Comparison of ENCODE assay signal across 8 cellular contexts in the genomic region with DNA sequence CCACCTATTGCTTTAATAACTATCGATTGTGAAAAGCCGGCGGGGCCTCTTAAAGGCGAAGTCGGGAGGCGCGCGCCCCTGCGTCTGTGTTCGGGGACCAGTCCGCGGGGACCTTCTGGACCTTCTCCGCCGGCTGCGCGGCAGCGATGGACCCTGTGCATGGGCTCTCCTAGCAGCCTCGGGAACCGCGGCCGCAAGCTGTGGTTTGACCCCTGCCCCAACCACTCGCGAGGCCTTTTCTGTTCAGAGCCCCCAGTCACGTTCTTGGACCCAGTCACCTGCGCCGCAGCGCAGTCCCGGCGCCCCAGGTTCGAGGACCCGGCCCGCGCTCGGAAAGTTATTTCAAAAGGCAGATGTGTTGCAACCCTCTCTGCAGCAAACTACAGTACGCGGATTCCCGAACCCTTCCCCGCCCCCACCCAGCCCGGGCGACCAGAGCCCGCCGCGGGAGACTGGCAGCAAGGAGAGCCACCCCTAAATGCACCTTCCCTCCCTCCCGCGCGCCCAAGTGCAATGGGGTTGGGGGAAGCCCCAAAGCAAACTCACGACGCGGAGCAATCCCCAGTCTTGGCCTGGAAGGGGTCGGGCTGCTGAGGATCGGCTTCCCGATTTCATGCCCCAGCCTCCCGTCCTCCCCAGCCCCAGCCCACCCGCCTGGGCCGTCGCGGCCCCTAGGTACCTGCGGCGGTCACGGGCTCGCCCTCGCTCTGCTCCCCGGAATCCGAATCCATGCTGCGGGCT. TPM values are rescaled to one million over a fixed set of nuclear protein-coding genes. Genes with fewer than 3 reads are reported as not detected.
DNase-seq lines count a peak whose midpoint lies in the region; ATAC-seq and TF ChIP-seq lines count a peak whose summit lies in the region.

No MANE protein-coding gene starts in this region.

- H3K27ac ChIP-seq in hepatocyte = no peak overlapping the region
- H3K27ac ChIP-seq in gastrocnemius medialis = peak overlapping the region in 2 of 4 donors; percentile 9 to 13
- H3K27ac ChIP-seq in effector memory CD4-positive, alpha-beta T cell (ENCODE audit: insufficient read depth, low read length, poor library complexity, severe bottlenecking) = no peak overlapping the region

- 2% methylated on average over 64 of the region's 65 CpGs for WGBS in hepatocyte (ENCODE audit: low lambda C conversion rate, missing lambda C conversion rate)

- H3K9me3 Mint-ChIP-seq in T-helper 1 cell treated with Interleukin-12 subunit alpha and Interleukin-12 subunit beta and Interleukin-4 antibody, amounts not matched to agents 30 μg/mL and 1 μg/mL, for 36 hours = no peaks in the 10 kb centered on the region
- no peaks in the 10 kb centered on the region for H3K9me3 Mint-ChIP-seq in activated naive CD8-positive, alpha-beta T cell (ENCODE audit: low read depth)

- peak overlapping the region; percentile 49 for H2AFZ ChIP-seq in hepatocyte

- no peaks in the 10 kb centered on the region for H3K79me2 ChIP-seq in hepatocyte

- H3K27me3 ChIP-seq in hepatocyte (peaks cover 80% of the 10 kb centered on the region), gastrocnemius medialis (peaks cover 14 to 37% (median 29%) of the 10 kb centered on the region in 3 donors)
- peaks cover 4% of the 10 kb centered on the region for H3K27me3 ChIP-seq in effector memory CD4-positive, alpha-beta T cell (replicated peaks; ENCODE audit: control insufficient read depth, insufficient read depth, low read length, poor library complexity, severe bottlenecking)

- ATAC-seq in gastrocnemius medialis (peak; percentile 31 to 40), HG03108 (IDR thresholded peaks at IDR 0.05; ENCODE audit: unreplicated experiment) (no peak)

- peak overlapping the region; percentile 41 for H3K4me3 Mint-ChIP-seq in T-helper 1 cell treated with Interleukin-12 subunit alpha and Interleukin-12 subunit beta and Interleukin-4 antibody, amounts not matched to agents 30 μg/mL and 1 μg/mL, for 36 hours
- H3K4me3 Mint-ChIP-seq in activated naive CD8-positive, alpha-beta T cell = peak overlapping the region; percentile 52

- DNase-seq in T-helper 1 cell (no peak), hepatocyte (ENCODE audit: low spot score) (peak; percentile 46), gastrocnemius medialis (no peak), mucosa of gallbladder (ENCODE audit: low spot score) (no peak)
- no peak for DNase-seq in effector memory CD4-positive, alpha-beta T cell

- H3K4me3 ChIP-seq in hepatocyte = peak overlapping the region; percentile 82
- peak overlapping the region; percentile 56 to 72 (median 58) for H3K4me3 ChIP-seq in gastrocnemius medialis
- H3K4me3 ChIP-seq in effector memory CD4-positive, alpha-beta T cell (ENCODE audit: insufficient read depth, low read depth, low read length, poor library complexity, severe bottlenecking) = no peak overlapping the region

- H3K27ac Mint-ChIP-seq in T-helper 1 cell treated with Interleukin-12 subunit alpha and Interleukin-12 subunit beta and Interleukin-4 antibody, amounts not matched to agents 30 μg/mL and 1 μg/mL, for 36 hours = no peak overlapping the region
- no peak overlapping the region for H3K27ac Mint-ChIP-seq in activated naive CD8-positive, alpha-beta T cell

- no peak for TF ChIP-seq CTCF in hepatocyte (IDR thresholded peaks at IDR 0.05; ENCODE audit: poor library complexity)
- TF ChIP-seq CTCF in gastrocnemius medialis (IDR thresholded peaks at IDR 0.05 in 4 of 5, conservative IDR thresholded peaks at IDR 0.05 in 1 of 5) = no peak

- no peaks in the 10 kb centered on the region for H3K36me3 Mint-ChIP-seq in T-helper 1 cell treated with Interleukin-12 subunit alpha and Interleukin-12 subunit beta and Interleukin-4 antibody, amounts not matched to agents 30 μg/mL and 1 μg/mL, for 36 hours (ENCODE audit: low read depth)
- no peaks in the 10 kb centered on the region for H3K36me3 Mint-ChIP-seq in activated naive CD8-positive, alpha-beta T cell

- no peaks in the 10 kb centered on the region for H3K9me2 ChIP-seq in hepatocyte (replicated peaks; ENCODE audit: insufficient read depth)

- peaks cover 2% of the 10 kb centered on the region for H3K4me1 Mint-ChIP-seq in T-helper 1 cell treated with Interleukin-12 subunit alpha and Interleukin-12 subunit beta and Interleukin-4 antibody, amounts not matched to agents 30 μg/mL and 1 μg/mL, for 36 hours (ENCODE audit: low read depth)
- H3K4me1 Mint-ChIP-seq in activated naive CD8-positive, alpha-beta T cell (ENCODE audit: low read depth) = peaks cover 8% of the 10 kb centered on the region

- H3K4me1 ChIP-seq in hepatocyte (ENCODE audit: insufficient read depth) = peaks cover 3% of the 10 kb centered on the region
- peaks cover 0 to 12% of the 10 kb centered on the region in 2 donors for H3K4me1 ChIP-seq in gastrocnemius medialis
- H3K4me1 ChIP-seq in effector memory CD4-positive, alpha-beta T cell (ENCODE audit: control insufficient read depth, insufficient read depth, low read length, poor library complexity, severe bottlenecking) = peaks cover 10% of the 10 kb centered on the region

- peak overlapping the region; percentile 99 for H3K4me2 ChIP-seq in hepatocyte

- in situ Hi-C loops in gastrocnemius medialis (cut with MboI; ENCODE audit: low sequenced_read_pairs in 4 of 4) = no loop called here

- intact Hi-C loops in gastrocnemius medialis (cut with DNase I; ENCODE audit: low total_unique reads) = no loop called here

- H3K36me3 ChIP-seq in hepatocyte (replicated peaks; ENCODE audit: insufficient read depth, low read depth) (no peaks in the 10 kb centered on the region), gastrocnemius medialis (no peaks in the 10 kb centered on the region)
- no peaks in the 10 kb centered on the region for H3K36me3 ChIP-seq in effector memory CD4-positive, alpha-beta T cell (ENCODE audit: control insufficient read depth, insufficient read depth, low read length)

- TF ChIP-seq POLR2A in gastrocnemius medialis (IDR thresholded peaks at IDR 0.05) = no peak

- no peaks in the 10 kb centered on the region for H3K9me3 ChIP-seq in hepatocyte (ENCODE audit: low read depth)
- no peaks in the 10 kb centered on the region for H3K9me3 ChIP-seq in gastrocnemius medialis
- H3K9me3 ChIP-seq in effector memory CD4-positive, alpha-beta T cell (ENCODE audit: control insufficient read depth, low read length) = no peaks in the 10 kb centered on the region

- no peaks in the 10 kb centered on the region for H4K20me1 ChIP-seq in hepatocyte (ENCODE audit: insufficient read depth, poor library complexity, severe bottlenecking)

- peaks cover 87% of the 10 kb centered on the region for H3K27me3 Mint-ChIP-seq in T-helper 1 cell treated with Interleukin-12 subunit alpha and Interleukin-12 subunit beta and Interleukin-4 antibody, amounts not matched to agents 30 μg/mL and 1 μg/mL, for 36 hours (ENCODE audit: low read depth)
- H3K27me3 Mint-ChIP-seq in activated naive CD8-positive, alpha-beta T cell = peaks cover 43% of the 10 kb centered on the region

RNA-seq across cellular contexts. Expression of a gene that starts 0.7 kb away (rescaled TPM):
- total RNA-seq in hepatocyte = 1.7 and 2.4 TPM in 2 replicates
- 0.91 and 3.4 TPM in 2 replicates for polyA plus RNA-seq in hepatocyte
- 1 to 10 TPM in 3 of 4 donors, under 1 TPM in 1; 0.75 to 4.9 (median 4.2) TPM for total RNA-seq in gastrocnemius medialis
- 4.2 TPM for total RNA-seq in mucosa of gallbladder
